ENCODE assay signal across 8 cellular contexts in genomic region chr1:166838766-166839599, GRCh38. TPM values are rescaled to one million over a fixed set of nuclear protein-coding genes. Genes with fewer than 3 reads are reported as not detected.
DNase-seq lines count a peak whose midpoint lies in the region; ATAC-seq and TF ChIP-seq lines count a peak whose summit lies in the region.

A gene with protein sequence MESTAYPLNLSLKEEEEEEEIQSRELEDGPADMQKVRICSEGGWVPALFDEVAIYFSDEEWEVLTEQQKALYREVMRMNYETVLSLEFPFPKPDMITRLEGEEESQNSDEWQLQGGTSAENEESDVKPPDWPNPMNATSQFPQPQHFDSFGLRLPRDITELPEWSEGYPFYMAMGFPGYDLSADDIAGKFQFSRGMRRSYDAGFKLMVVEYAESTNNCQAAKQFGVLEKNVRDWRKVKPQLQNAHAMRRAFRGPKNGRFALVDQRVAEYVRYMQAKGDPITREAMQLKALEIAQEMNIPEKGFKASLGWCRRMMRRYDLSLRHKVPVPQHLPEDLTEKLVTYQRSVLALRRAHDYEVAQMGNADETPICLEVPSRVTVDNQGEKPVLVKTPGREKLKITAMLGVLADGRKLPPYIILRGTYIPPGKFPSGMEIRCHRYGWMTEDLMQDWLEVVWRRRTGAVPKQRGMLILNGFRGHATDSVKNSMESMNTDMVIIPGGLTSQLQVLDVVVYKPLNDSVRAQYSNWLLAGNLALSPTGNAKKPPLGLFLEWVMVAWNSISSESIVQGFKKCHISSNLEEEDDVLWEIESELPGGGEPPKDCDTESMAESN (plus strand): TSS chr1:166839475. CDS start chr1:166840957, 1,482 bp downstream.

- H3K27ac ChIP-seq in DOHH2 (ENCODE audit: low read depth, low read length) (peak within 1 kb of the TSS; percentile 52), GM23248 (peak within 1 kb of the TSS; percentile 74), Karpas-422 (ENCODE audit: low read length) (peak within 1 kb of the TSS; percentile 50)
- peak within 1 kb of the TSS; percentile 90 for H3K27ac ChIP-seq in naive thymus-derived CD4-positive, alpha-beta T cell (ENCODE audit: low read depth, low read length)

- H3K9ac ChIP-seq in GM23248, result peak within 1 kb of the TSS; percentile 81
- peak within 1 kb of the TSS; percentile 94 for H3K9ac ChIP-seq in Karpas-422 (ENCODE audit: low read length)

- H3K4me3 ChIP-seq in DOHH2 (ENCODE audit: low read length) (peak within 1 kb of the TSS; percentile 93), GM23248 (peak within 1 kb of the TSS; percentile 83), Karpas-422 (ENCODE audit: low read length) (peak within 1 kb of the TSS; percentile 86)
- H3K4me3 ChIP-seq in naive thymus-derived CD4-positive, alpha-beta T cell (ENCODE audit: low read length), result peak within 1 kb of the TSS; percentile 60

- H3K4me1 Mint-ChIP-seq in naive thymus-derived CD4-positive, alpha-beta T cell, result peaks cover 23 to 55% (median 48%) of the 10 kb centered on the region in 7 donors
- H3K4me1 Mint-ChIP-seq in stimulated activated memory B cell treated with anti-CD40 and anti-IgM and Interleukin-4, amounts not matched to agents 10 μg/mL and 1 μg/mL and 100 μg/mL, for 72 hours, result peaks cover 45% of the 10 kb centered on the region

- peak; percentile 95 for DNase-seq in GM23248
- DNase-seq in Karpas-422, result peak; percentile 96
- peak; percentile 95 for DNase-seq in RPMI8226
- peak; percentile 54 to 75 for DNase-seq in activated T-helper 1 cell treated with anti-CD3 and anti-CD28 coated beads, Interleukin-2, amount 50 U/mL, for 16 hours (ENCODE audit: low read depth in 1 of 2, low spot score in 1 of 2)
- peak; percentile 92 for DNase-seq in fibroblast of gingiva (ENCODE audit: low read depth)
- DNase-seq in naive thymus-derived CD4-positive, alpha-beta T cell, result peak; percentile 70 to 89 (median 77)

- peaks cover 23% of the 10 kb centered on the region for H3K4me1 ChIP-seq in DOHH2 (ENCODE audit: control insufficient read depth, low read length)
- H3K4me1 ChIP-seq in GM23248 (ENCODE audit: insufficient read depth), result peaks cover 24% of the 10 kb centered on the region
- peaks cover 27% of the 10 kb centered on the region for H3K4me1 ChIP-seq in Karpas-422 (ENCODE audit: low read length)
- H3K4me1 ChIP-seq in naive thymus-derived CD4-positive, alpha-beta T cell (ENCODE audit: control insufficient read depth in 2 of 2, insufficient read depth in 2 of 2, low read length in 2 of 2), result peaks cover 13 to 21% of the 10 kb centered on the region in 2 donors

- H3F3A ChIP-seq in DOHH2 (ENCODE audit: control insufficient read depth, insufficient read depth) (0 out of 2 replicates have a peak, but pooled peaks cover 3% of the 10 kb centered on the region), GM23248 (ENCODE audit: insufficient read depth) (peaks cover 14% of the 10 kb centered on the region; the same call in 1 of the 2 replicates)

- intact Hi-C loops in naive thymus-derived CD4-positive, alpha-beta T cell (cut with micrococcal nuclease), result loop anchor here (1.0 to 10.0 kb wide), 6 partner anchors 37 to 1339 kb away; partner anchors contain the start of genes POU2F1 (in 2 of the 2), TADA1 (in 2 of the 2), DCAF6 (in 1 of the 2) and MGST3 (in 1 of the 2)

- no peaks in the 10 kb centered on the region for H3K9me3 Mint-ChIP-seq in naive thymus-derived CD4-positive, alpha-beta T cell
- H3K9me3 Mint-ChIP-seq in stimulated activated memory B cell treated with anti-CD40 and anti-IgM and Interleukin-4, amounts not matched to agents 10 μg/mL and 1 μg/mL and 100 μg/mL, for 72 hours, result no peaks in the 10 kb centered on the region

- H3K36me3 Mint-ChIP-seq in naive thymus-derived CD4-positive, alpha-beta T cell, result peaks cover 9 to 22% (median 16%) of the 10 kb centered on the region in 5 donors
- peaks cover 36% of the 10 kb centered on the region for H3K36me3 Mint-ChIP-seq in stimulated activated memory B cell treated with anti-CD40 and anti-IgM and Interleukin-4, amounts not matched to agents 10 μg/mL and 1 μg/mL and 100 μg/mL, for 72 hours

- H3K36me3 ChIP-seq in DOHH2 (ENCODE audit: control insufficient read depth, low read length) (peaks cover 41% of the 10 kb centered on the region), GM23248 (ENCODE audit: low read depth) (peaks cover 28% of the 10 kb centered on the region), Karpas-422 (ENCODE audit: insufficient read depth, low read length) (peaks cover 30% of the 10 kb centered on the region)
- peaks cover 0 to 32% (median 0%) of the 10 kb centered on the region in 3 experiments for H3K36me3 ChIP-seq in naive thymus-derived CD4-positive, alpha-beta T cell (ENCODE audit: control insufficient read depth in 2 of 3, insufficient read depth in 3 of 3, low read length in 3 of 3)

- H3K27me3 Mint-ChIP-seq in naive thymus-derived CD4-positive, alpha-beta T cell, result no peaks in the 10 kb centered on the region
- no peaks in the 10 kb centered on the region for H3K27me3 Mint-ChIP-seq in stimulated activated memory B cell treated with anti-CD40 and anti-IgM and Interleukin-4, amounts not matched to agents 10 μg/mL and 1 μg/mL and 100 μg/mL, for 72 hours

- H3K4me3 Mint-ChIP-seq in naive thymus-derived CD4-positive, alpha-beta T cell, result peak within 1 kb of the TSS; percentile 89 to 97 (median 92)
- peak within 1 kb of the TSS; percentile 87 for H3K4me3 Mint-ChIP-seq in stimulated activated memory B cell treated with anti-CD40 and anti-IgM and Interleukin-4, amounts not matched to agents 10 μg/mL and 1 μg/mL and 100 μg/mL, for 72 hours

- CTCF ChIA-PET in naive thymus-derived CD4-positive, alpha-beta T cell (lab: Charles Lee), result no interaction called here

- H3K9me3 ChIP-seq in DOHH2 (ENCODE audit: control insufficient read depth, insufficient read depth, low read length) (no peaks in the 10 kb centered on the region), GM23248 (ENCODE audit: low read depth) (no peaks in the 10 kb centered on the region), Karpas-422 (ENCODE audit: low read length) (no peaks in the 10 kb centered on the region)
- H3K9me3 ChIP-seq in naive thymus-derived CD4-positive, alpha-beta T cell (ENCODE audit: control insufficient read depth in 2 of 3, low read length in 3 of 3), result no peaks in the 10 kb centered on the region

- H2AFZ ChIP-seq in GM23248, result peak within 1 kb of the TSS; percentile 90
- H2AFZ ChIP-seq in Karpas-422 (ENCODE audit: low read length), result peak within 1 kb of the TSS; percentile 81

- in situ Hi-C loops in GM23248 (cut with MboI), result loop anchor here (25.0 kb wide), 1 partner anchor 1102 kb away; no protein-coding TSS in a partner anchor

- H3K9me2 ChIP-seq in DOHH2 (replicated peaks; ENCODE audit: control insufficient read depth, low read length), result no peaks in the 10 kb centered on the region
- no peaks in the 10 kb centered on the region for H3K9me2 ChIP-seq in GM23248 (ENCODE audit: insufficient read depth)
- no peaks in the 10 kb centered on the region for H3K9me2 ChIP-seq in Karpas-422 (replicated peaks; ENCODE audit: insufficient read depth, low read length)

- 0 out of 2 replicates have a peak, but pooled peaks cover 4% of the 10 kb centered on the region for H4K20me1 ChIP-seq in DOHH2 (ENCODE audit: control insufficient read depth, insufficient read depth, low read depth, low read length)
- H4K20me1 ChIP-seq in GM23248 (ENCODE audit: insufficient read depth), result no peaks in the 10 kb centered on the region
- H4K20me1 ChIP-seq in Karpas-422 (ENCODE audit: insufficient read depth, low read depth, low read length), result no peaks in the 10 kb centered on the region

- ATAC-seq in naive thymus-derived CD4-positive, alpha-beta T cell, result peak; percentile 95
- peak; percentile 98 for ATAC-seq in stimulated activated memory B cell treated with anti-CD40 and anti-IgM and Interleukin-4, amounts not matched to agents 10 μg/mL and 1 μg/mL and 100 μg/mL, for 72 hours

- POLR2A ChIA-PET in naive thymus-derived CD4-positive, alpha-beta T cell (lab: Charles Lee), result interaction anchor here (0.6 to 1.8 kb wide), 13 partner anchors 10 to 1388 kb away, joined by 3 to 18 read pairs (median 3); partner anchors contain the start of genes DCAF6, POU2F1, SFT2D2 and TADA1

- peak within 1 kb of the TSS; percentile 91 to 100 (median 94) for H3K27ac Mint-ChIP-seq in naive thymus-derived CD4-positive, alpha-beta T cell
- H3K27ac Mint-ChIP-seq in stimulated activated memory B cell treated with anti-CD40 and anti-IgM and Interleukin-4, amounts not matched to agents 10 μg/mL and 1 μg/mL and 100 μg/mL, for 72 hours, result peak within 1 kb of the TSS; percentile 96

- no peak for TF ChIP-seq CTCF in DOHH2 (IDR thresholded peaks at IDR 0.05; ENCODE audit: low read depth, low read length, poor library complexity, severe bottlenecking)

- H3K4me2 ChIP-seq in DOHH2 (ENCODE audit: low read length), result peak within 1 kb of the TSS; percentile 94
- H3K4me2 ChIP-seq in GM23248 (ENCODE audit: unreplicated experiment), result peak within 1 kb of the TSS; percentile 92
- H3K4me2 ChIP-seq in Karpas-422 (ENCODE audit: low read depth, low read length, poor library complexity, severe bottlenecking), result peak within 1 kb of the TSS; percentile 96

- H3K27me3 ChIP-seq in DOHH2 (ENCODE audit: control insufficient read depth, low read length) (0 out of 2 replicates have a peak, but pooled peaks cover 1% of the 10 kb centered on the region), GM23248 (replicated peaks; ENCODE audit: insufficient read depth) (no peaks in the 10 kb centered on the region), Karpas-422 (ENCODE audit: low read length) (no peaks in the 10 kb centered on the region)
- no peaks in the 10 kb centered on the region for H3K27me3 ChIP-seq in naive thymus-derived CD4-positive, alpha-beta T cell (ENCODE audit: control insufficient read depth in 2 of 2, insufficient read depth in 2 of 2, low read length in 2 of 2)

- 1 to 2% methylated on average over 40 to 62 of the region's 63 CpGs for WGBS in GM23248 (ENCODE audit: low coverage in 1 of 2, low lambda C conversion rate in 2 of 2, missing lambda C conversion rate in 2 of 2), 2 experiments

- peaks cover 43% of the 10 kb centered on the region for H3K79me2 ChIP-seq in DOHH2 (ENCODE audit: control insufficient read depth, low read length)
- H3K79me2 ChIP-seq in GM23248 (ENCODE audit: insufficient read depth), result peaks cover 41% of the 10 kb centered on the region
- peaks cover 48% of the 10 kb centered on the region for H3K79me2 ChIP-seq in Karpas-422 (ENCODE audit: low read length)

RNA-seq across cellular contexts. Expression of the gene that starts here (rescaled TPM):
- total RNA-seq in GM23248 (2014; rRNA removed; shearing (Covaris generic)), result 25.5 and 26.9 TPM in 2 replicates
- polyA plus RNA-seq in GM23248 (2016; fragmentation: Nextera tagmentation; extraction: Ambion mirVana), result 10.6 and 11.1 TPM in 2 replicates
- 44.7 and 45.7 TPM in 2 replicates for total RNA-seq in Karpas-422 (2014; rRNA removed; shearing (Covaris generic); ENCODE audit: low replicate concordance)
- total RNA-seq in naive thymus-derived CD4-positive, alpha-beta T cell, result 10 to 100 TPM; 24.7 to 38.7 (median 36.9) TPM
- polyA plus RNA-seq in naive thymus-derived CD4-positive, alpha-beta T cell, result 10 to 100 TPM; 14.4 to 19.6 TPM

Comparison
In these comparisons a context has a peak if more than half of its experiments do, and no peak if none do; other contexts are left out.
1. Peak in every context shown above with its lines: DNase-seq, ATAC-seq, H3K4me3 ChIP-seq and H3K27ac ChIP-seq.